Comparison of ENCODE assay signal across 1 cellular context in genomic region chr11:66592457-66593302, GRCh38.
TF ChIP-seq lines count a peak whose summit lies in the region.

A gene with protein sequence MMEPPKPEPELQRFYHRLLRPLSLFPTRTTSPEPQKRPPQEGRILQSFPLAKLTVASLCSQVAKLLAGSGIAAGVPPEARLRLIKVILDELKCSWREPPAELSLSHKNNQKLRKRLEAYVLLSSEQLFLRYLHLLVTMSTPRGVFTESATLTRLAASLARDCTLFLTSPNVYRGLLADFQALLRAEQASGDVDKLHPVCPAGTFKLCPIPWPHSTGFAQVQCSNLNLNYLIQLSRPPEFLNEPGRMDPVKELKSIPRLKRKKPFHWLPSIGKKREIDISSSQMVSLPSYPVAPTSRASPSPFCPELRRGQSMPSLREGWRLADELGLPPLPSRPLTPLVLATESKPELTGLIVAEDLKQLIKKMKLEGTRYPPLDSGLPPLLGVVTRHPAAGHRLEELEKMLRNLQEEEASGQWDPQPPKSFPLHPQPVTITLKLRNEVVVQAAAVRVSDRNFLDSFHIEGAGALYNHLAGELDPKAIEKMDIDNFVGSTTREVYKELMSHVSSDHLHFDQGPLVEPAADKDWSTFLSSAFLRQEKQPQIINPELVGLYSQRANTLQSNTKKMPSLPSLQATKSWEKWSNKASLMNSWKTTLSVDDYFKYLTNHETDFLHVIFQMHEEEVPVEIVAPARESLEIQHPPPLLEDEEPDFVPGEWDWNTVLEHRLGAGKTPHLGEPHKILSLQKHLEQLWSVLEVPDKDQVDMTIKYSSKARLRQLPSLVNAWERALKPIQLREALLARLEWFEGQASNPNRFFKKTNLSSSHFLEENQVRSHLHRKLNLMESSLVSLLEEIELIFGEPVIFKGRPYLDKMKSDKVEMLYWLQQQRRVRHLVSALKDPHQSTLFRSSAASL (minus strand): TSS chr11:66593063. CDS start chr11:66593015, 48 bp downstream.
A gene with protein sequence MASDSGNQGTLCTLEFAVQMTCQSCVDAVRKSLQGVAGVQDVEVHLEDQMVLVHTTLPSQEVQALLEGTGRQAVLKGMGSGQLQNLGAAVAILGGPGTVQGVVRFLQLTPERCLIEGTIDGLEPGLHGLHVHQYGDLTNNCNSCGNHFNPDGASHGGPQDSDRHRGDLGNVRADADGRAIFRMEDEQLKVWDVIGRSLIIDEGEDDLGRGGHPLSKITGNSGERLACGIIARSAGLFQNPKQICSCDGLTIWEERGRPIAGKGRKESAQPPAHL (plus strand): TSS chr11:66593185. CDS start chr11:66593262, 77 bp downstream.

TF ChIP-seq in HepG2, 621 proteins besides CTCF, POLR2A, EP300 and RAD21 (continued from another document and continues in another):
- TF ChIP-seq HMGXB3 (CRISPR knock-in tag; IDR thresholded peaks at IDR 0.05; ENCODE audit: borderline replicate concordance) (peak; percentile 70; the same call in 1 of the 2 replicates), NFE2L1 (CRISPR knock-in tag; IDR thresholded peaks at IDR 0.05; ENCODE audit: borderline replicate concordance) (no peak), JDP2 (CRISPR knock-in tag; IDR thresholded peaks at IDR 0.05; ENCODE audit: borderline replicate concordance) (no peak), PRPF4 (IDR thresholded peaks at IDR 0.05; ENCODE audit: low read depth, low read length, poor library complexity, severe bottlenecking) (no peak), GPBP1L1 (CRISPR knock-in tag; IDR thresholded peaks at IDR 0.05) (no peak), ZNF569 (CRISPR knock-in tag; IDR thresholded peaks at IDR 0.05; ENCODE audit: borderline replicate concordance) (peak; percentile 75; the same call in 1 of the 2 replicates), MIER2 (CRISPR knock-in tag; IDR thresholded peaks at IDR 0.05) (0 out of 2 replicates have a peak, but pooled peaks have one; percentile 35), SALL1 (CRISPR knock-in tag; IDR thresholded peaks at IDR 0.05) (peak; percentile 58; the same call in 1 of the 2 replicates), TRIM24 (CRISPR knock-in tag; IDR thresholded peaks at IDR 0.05) (no peak), ZNF34 (CRISPR knock-in tag; IDR thresholded peaks at IDR 0.05; ENCODE audit: borderline replicate concordance) (peak; percentile 72; the same call in 1 of the 2 replicates), ZNF124 (CRISPR knock-in tag; IDR thresholded peaks at IDR 0.05) (peak; percentile 70; the same call in 1 of the 2 replicates), ZFX (CRISPR knock-in tag; IDR thresholded peaks at IDR 0.05; ENCODE audit: low read depth) (peak; percentile 85), ZBTB20 (CRISPR knock-in tag; IDR thresholded peaks at IDR 0.05; ENCODE audit: borderline replicate concordance, low read depth) (0 out of 2 replicates have a peak, but pooled peaks have one; percentile 2), PTBP1 (IDR thresholded peaks at IDR 0.05; ENCODE audit: low read depth, low read length, poor library complexity, severe bottlenecking) (peak; percentile 63), ZNF17 (CRISPR knock-in tag; IDR thresholded peaks at IDR 0.05) (0 out of 2 replicates have a peak, but pooled peaks have one; percentile 56), SALL2 (CRISPR knock-in tag; IDR thresholded peaks at IDR 0.05) (peak; percentile 50; the same call in 1 of the 2 replicates), SCMH1 (CRISPR knock-in tag; IDR thresholded peaks at IDR 0.05; ENCODE audit: borderline replicate concordance) (no peak), RFXANK (CRISPR knock-in tag; IDR thresholded peaks at IDR 0.05) (peak; percentile 24; the same call in 1 of the 2 replicates), ZMYM3 (CRISPR knock-in tag; IDR thresholded peaks at IDR 0.05) (no peak; the same call in 1 of the 2 replicates), ZNF256 (CRISPR knock-in tag; conservative IDR thresholded peaks at IDR 0.05) (peak; percentile 71; the same call in 1 of the 2 replicates), CHCHD3 (CRISPR knock-in tag; IDR thresholded peaks at IDR 0.05) (0 out of 2 replicates have a peak, but pooled peaks have one; percentile 35), KLF12 (CRISPR knock-in tag; IDR thresholded peaks at IDR 0.05; ENCODE audit: borderline replicate concordance) (peak; percentile 69; the same call in 1 of the 2 replicates), ZNF510 (CRISPR knock-in tag; IDR thresholded peaks at IDR 0.05; ENCODE audit: low read depth) (peak; percentile 42; the same call in 1 of the 2 replicates), FLYWCH1 (CRISPR knock-in tag; IDR thresholded peaks at IDR 0.05) (no peak), POLR2AphosphoS5 (IDR thresholded peaks at IDR 0.05; ENCODE audit: low read depth, low read length) (peak; percentile 98), KDM2A (CRISPR knock-in tag; IDR thresholded peaks at IDR 0.05; ENCODE audit: borderline replicate concordance, low read depth) (peak; percentile 86), KLF9 (CRISPR knock-in tag; IDR thresholded peaks at IDR 0.05; ENCODE audit: low read depth) (peak; percentile 69; the same call in 1 of the 2 replicates), GATA4 (IDR thresholded peaks at IDR 0.05; ENCODE audit: borderline replicate concordance, low read depth) (peak; percentile 91), MLX (CRISPR knock-in tag; IDR thresholded peaks at IDR 0.05) (no peak), ZSCAN12 (CRISPR knock-in tag; IDR thresholded peaks at IDR 0.05) (no peak; the same call in 1 of the 2 replicates), NCOA5 (CRISPR knock-in tag; IDR thresholded peaks at IDR 0.05) (no peak), ZNF619 (CRISPR knock-in tag; IDR thresholded peaks at IDR 0.05) (no peak), ZNF652 (CRISPR knock-in tag; IDR thresholded peaks at IDR 0.05; ENCODE audit: borderline replicate concordance, low read depth) (no peak)
- TF ChIP-seq, protein P1, sequence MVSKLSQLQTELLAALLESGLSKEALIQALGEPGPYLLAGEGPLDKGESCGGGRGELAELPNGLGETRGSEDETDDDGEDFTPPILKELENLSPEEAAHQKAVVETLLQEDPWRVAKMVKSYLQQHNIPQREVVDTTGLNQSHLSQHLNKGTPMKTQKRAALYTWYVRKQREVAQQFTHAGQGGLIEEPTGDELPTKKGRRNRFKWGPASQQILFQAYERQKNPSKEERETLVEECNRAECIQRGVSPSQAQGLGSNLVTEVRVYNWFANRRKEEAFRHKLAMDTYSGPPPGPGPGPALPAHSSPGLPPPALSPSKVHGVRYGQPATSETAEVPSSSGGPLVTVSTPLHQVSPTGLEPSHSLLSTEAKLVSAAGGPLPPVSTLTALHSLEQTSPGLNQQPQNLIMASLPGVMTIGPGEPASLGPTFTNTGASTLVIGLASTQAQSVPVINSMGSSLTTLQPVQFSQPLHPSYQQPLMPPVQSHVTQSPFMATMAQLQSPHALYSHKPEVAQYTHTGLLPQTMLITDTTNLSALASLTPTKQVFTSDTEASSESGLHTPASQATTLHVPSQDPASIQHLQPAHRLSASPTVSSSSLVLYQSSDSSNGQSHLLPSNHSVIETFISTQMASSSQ (IDR thresholded peaks at IDR 0.05; ENCODE audit: low read depth): no peak
- TF ChIP-seq, protein P1 (CRISPR knock-in tag; IDR thresholded peaks at IDR 0.05; ENCODE audit: borderline replicate concordance): peak; percentile 37; the same call in 1 of the 2 replicates
- TF ChIP-seq, protein P2, sequence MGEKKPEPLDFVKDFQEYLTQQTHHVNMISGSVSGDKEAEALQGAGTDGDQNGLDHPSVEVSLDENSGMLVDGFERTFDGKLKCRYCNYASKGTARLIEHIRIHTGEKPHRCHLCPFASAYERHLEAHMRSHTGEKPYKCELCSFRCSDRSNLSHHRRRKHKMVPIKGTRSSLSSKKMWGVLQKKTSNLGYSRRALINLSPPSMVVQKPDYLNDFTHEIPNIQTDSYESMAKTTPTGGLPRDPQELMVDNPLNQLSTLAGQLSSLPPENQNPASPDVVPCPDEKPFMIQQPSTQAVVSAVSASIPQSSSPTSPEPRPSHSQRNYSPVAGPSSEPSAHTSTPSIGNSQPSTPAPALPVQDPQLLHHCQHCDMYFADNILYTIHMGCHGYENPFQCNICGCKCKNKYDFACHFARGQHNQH (CRISPR knock-in tag; IDR thresholded peaks at IDR 0.05): peak; percentile 82
- TF ChIP-seq, protein P3, sequence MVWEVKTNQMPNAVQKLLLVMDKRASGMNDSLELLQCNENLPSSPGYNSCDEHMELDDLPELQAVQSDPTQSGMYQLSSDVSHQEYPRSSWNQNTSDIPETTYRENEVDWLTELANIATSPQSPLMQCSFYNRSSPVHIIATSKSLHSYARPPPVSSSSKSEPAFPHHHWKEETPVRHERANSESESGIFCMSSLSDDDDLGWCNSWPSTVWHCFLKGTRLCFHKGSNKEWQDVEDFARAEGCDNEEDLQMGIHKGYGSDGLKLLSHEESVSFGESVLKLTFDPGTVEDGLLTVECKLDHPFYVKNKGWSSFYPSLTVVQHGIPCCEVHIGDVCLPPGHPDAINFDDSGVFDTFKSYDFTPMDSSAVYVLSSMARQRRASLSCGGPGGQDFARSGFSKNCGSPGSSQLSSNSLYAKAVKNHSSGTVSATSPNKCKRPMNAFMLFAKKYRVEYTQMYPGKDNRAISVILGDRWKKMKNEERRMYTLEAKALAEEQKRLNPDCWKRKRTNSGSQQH (CRISPR knock-in tag; IDR thresholded peaks at IDR 0.05; ENCODE audit: low read depth): 0 out of 2 replicates have a peak, but pooled peaks have one; percentile 1
- TF ChIP-seq, protein P4, sequence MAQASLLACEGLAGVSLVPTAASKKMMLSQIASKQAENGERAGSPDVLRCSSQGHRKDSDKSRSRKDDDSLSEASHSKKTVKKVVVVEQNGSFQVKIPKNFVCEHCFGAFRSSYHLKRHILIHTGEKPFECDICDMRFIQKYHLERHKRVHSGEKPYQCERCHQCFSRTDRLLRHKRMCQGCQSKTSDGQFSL (CRISPR knock-in tag; IDR thresholded peaks at IDR 0.05): no peak
